Comparison of ENCODE assay signal across 8 cellular contexts in the genomic region with DNA sequence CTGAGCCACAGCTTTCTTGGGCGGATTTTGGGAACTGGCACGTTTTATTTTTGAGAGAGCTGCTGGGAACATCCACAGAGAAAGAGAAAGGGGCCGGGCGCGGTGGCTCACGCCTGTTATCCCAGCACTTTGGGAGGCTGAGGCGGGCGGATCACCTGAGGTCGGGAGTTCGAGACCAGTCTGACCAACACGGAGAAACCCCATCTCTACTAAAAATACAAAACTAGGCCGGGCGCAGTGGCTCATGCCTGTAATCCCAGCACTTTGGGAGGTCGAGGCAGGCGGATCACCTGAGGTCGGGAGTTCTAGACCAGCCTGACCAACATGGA. TPM values are rescaled to one million over a fixed set of nuclear protein-coding genes. Genes with fewer than 3 reads are reported as not detected.
DNase-seq lines count a peak whose midpoint lies in the region; ATAC-seq and TF ChIP-seq lines count a peak whose summit lies in the region.
"Not testable (repeated sequence)": the region's sequence is repeated elsewhere in the genome, so short reads cannot be mapped to it uniquely, and the experiment has no call there.

No MANE protein-coding gene starts in this region.

- in situ Hi-C loops in mammary epithelial cell (cut with MboI; ENCODE audit: low sequenced_read_pairs in 2 of 2): not testable (repeated sequence)

- H4K8ac ChIP-seq in mesenchymal stem cell (ENCODE audit: low read length): peak overlapping the region; percentile 0

- H3K4me1 Mint-ChIP-seq in Calu3 (ENCODE audit: low read depth, unreplicated experiment): peaks cover 35% of the 10 kb centered on the region
- H3K4me1 Mint-ChIP-seq in activated CD8-positive, alpha-beta T cell treated with anti-CD3 and anti-CD28 coated beads for 36 hours (ENCODE audit: low read depth): peaks cover 11% of the 10 kb centered on the region

- H3K4me2 ChIP-seq in MM.1S (ENCODE audit: low read depth, low read length): peak overlapping the region; percentile 98
- H3K4me2 ChIP-seq in mammary epithelial cell (ENCODE audit: insufficient read depth, low read depth, low read length): peak overlapping the region; percentile 98
- peak overlapping the region; percentile 95 for H3K4me2 ChIP-seq in mesenchymal stem cell (ENCODE audit: low read length, poor library complexity, severe bottlenecking)

- H3K27ac ChIP-seq in MM.1S (ENCODE audit: low read length) (peak overlapping the region; percentile 83; the same call in 1 of the 2 replicates), rectal smooth muscle tissue (ENCODE audit: low read depth, low read length) (peak overlapping the region; percentile 89), upper lobe of right lung (peak overlapping the region; percentile 90)
- not testable (repeated sequence) for H3K27ac ChIP-seq in mammary epithelial cell (ENCODE audit: insufficient read depth, low read depth, low read length); mesenchymal stem cell (ENCODE audit: low read length, poor library complexity, severe bottlenecking)

- not testable (repeated sequence) for H3K9ac ChIP-seq in MM.1S (ENCODE audit: low read length); mammary epithelial cell (ENCODE audit: insufficient read depth, low read length); rectal smooth muscle tissue (ENCODE audit: low read length)
- H3K9ac ChIP-seq in mesenchymal stem cell (ENCODE audit: low read length): peak overlapping the region; percentile 83

- H3K18ac ChIP-seq in mesenchymal stem cell (ENCODE audit: low read depth in 1 of 2, low read length in 2 of 2): peak overlapping the region in 1 of 2 experiments; percentile 85

- H3K36me3 Mint-ChIP-seq in Calu3 (ENCODE audit: insufficient read depth, unreplicated experiment): peaks cover 51% of the 10 kb centered on the region
- H3K36me3 Mint-ChIP-seq in activated CD8-positive, alpha-beta T cell treated with anti-CD3 and anti-CD28 coated beads for 36 hours (ENCODE audit: low read depth): peaks cover 30% of the 10 kb centered on the region

- H3K27me3 ChIP-seq in MM.1S (replicated peaks; ENCODE audit: insufficient read depth, low read length); mammary epithelial cell (ENCODE audit: insufficient read depth, low read length); mesenchymal stem cell (ENCODE audit: control insufficient read depth in 1 of 2, insufficient read depth in 1 of 2, low read length in 2 of 2); rectal smooth muscle tissue (ENCODE audit: control insufficient read depth, insufficient read depth, low read length); upper lobe of right lung: not testable (repeated sequence)

- H3K9me3 Mint-ChIP-seq in Calu3 (ENCODE audit: low read depth, unreplicated experiment); activated CD8-positive, alpha-beta T cell treated with anti-CD3 and anti-CD28 coated beads for 36 hours: not testable (repeated sequence)

- DNase-seq in Calu3; MM.1S; activated CD8-positive, alpha-beta T cell treated with anti-CD3 and anti-CD28 coated beads for 36 hours; mammary epithelial cell; fibroblast of the aortic adventitia (ENCODE audit: low read depth); mesenchymal stem cell; upper lobe of right lung: not testable (repeated sequence)

- ATAC-seq in activated CD8-positive, alpha-beta T cell treated with anti-CD3 and anti-CD28 coated beads for 36 hours; upper lobe of right lung: not testable (repeated sequence)

- CTCF ChIA-PET in Calu3 (lab: Charles Lee); mammary epithelial cell (lab: Charles Lee; ENCODE audit: low non-redundant PET): not testable (repeated sequence)
- CTCF ChIA-PET in activated CD8-positive, alpha-beta T cell treated with anti-CD3 and anti-CD28 coated beads for 36 hours (lab: Charles Lee): interaction anchor here (1.5 kb wide), 1 partner anchor 52 kb away, joined by 5 read pairs; the partner anchor contains the start of gene DRG1

- not testable (repeated sequence) for H3K36me3 ChIP-seq in MM.1S (replicated peaks; ENCODE audit: insufficient read depth, low read length); mammary epithelial cell (ENCODE audit: insufficient read depth, low read length); rectal smooth muscle tissue (ENCODE audit: control insufficient read depth, insufficient read depth, low read length); upper lobe of right lung
- peaks cover 3 to 12% of the 10 kb centered on the region in 2 experiments for H3K36me3 ChIP-seq in mesenchymal stem cell (ENCODE audit: control insufficient read depth in 1 of 2, insufficient read depth in 2 of 2, low read depth in 1 of 2, low read length in 2 of 2)

- not testable (repeated sequence) for TF ChIP-seq CTCF in Calu3 (IDR thresholded peaks at IDR 0.05; ENCODE audit: unreplicated experiment); MM.1S (IDR thresholded peaks at IDR 0.05; ENCODE audit: low read length); activated CD8-positive, alpha-beta T cell treated with anti-CD3 and anti-CD28 coated beads for 36 hours (IDR thresholded peaks at IDR 0.05); mammary epithelial cell (conservative IDR thresholded peaks at IDR 0.05 in 1 of 2, IDR thresholded peaks at IDR 0.05 in 1 of 2; ENCODE audit: extremely low read depth in 1 of 2, insufficient read depth in 1 of 2, low read depth in 1 of 2, low read length in 2 of 2); fibroblast of the aortic adventitia (IDR thresholded peaks at IDR 0.05; ENCODE audit: insufficient read depth, low read length); upper lobe of right lung (IDR thresholded peaks at IDR 0.05)

- not testable (repeated sequence) for H3K4me3 ChIP-seq in MM.1S (ENCODE audit: low read length); mammary epithelial cell (replicated peaks in 1 of 3; ENCODE audit: insufficient read depth in 1 of 3, low read depth in 2 of 3, low read length in 3 of 3)
- peak overlapping the region; percentile 71 for H3K4me3 ChIP-seq in fibroblast of the aortic adventitia (ENCODE audit: low read depth, low read length)
- peak overlapping the region in 1 of 2 experiments; percentile 82 for H3K4me3 ChIP-seq in mesenchymal stem cell (ENCODE audit: insufficient read depth in 1 of 2, low read depth in 1 of 2, low read length in 2 of 2)
- H3K4me3 ChIP-seq in rectal smooth muscle tissue (ENCODE audit: low read length): peak overlapping the region; percentile 86
- H3K4me3 ChIP-seq in upper lobe of right lung: peak overlapping the region; percentile 75

- not testable (repeated sequence) for H3K9me3 ChIP-seq in MM.1S (replicated peaks; ENCODE audit: insufficient read depth, low read length); mammary epithelial cell (replicated peaks; ENCODE audit: insufficient read depth, low read length); mesenchymal stem cell (ENCODE audit: control insufficient read depth, low read length); upper lobe of right lung

- POLR2A ChIA-PET in activated CD8-positive, alpha-beta T cell treated with anti-CD3 and anti-CD28 coated beads for 36 hours (lab: Charles Lee): interaction anchor here (0.7 to 2.7 kb wide), 5 partner anchors 10 to 137 kb away, joined by 3 to 23 read pairs (median 5); partner anchors contain the start of gene DRG1

- not testable (repeated sequence) for H3K14ac ChIP-seq in mesenchymal stem cell (ENCODE audit: low read length in 2 of 2)

- peaks cover 21% of the 10 kb centered on the region for H3K79me2 ChIP-seq in MM.1S (ENCODE audit: low read length)
- H3K79me2 ChIP-seq in mammary epithelial cell (ENCODE audit: insufficient read depth, low read length): not testable (repeated sequence)

- peak overlapping the region; percentile 81 for H3K4me3 Mint-ChIP-seq in Calu3 (ENCODE audit: low read depth, unreplicated experiment)
- H3K4me3 Mint-ChIP-seq in activated CD8-positive, alpha-beta T cell treated with anti-CD3 and anti-CD28 coated beads for 36 hours: peak overlapping the region; percentile 94

- H3K4ac ChIP-seq in mesenchymal stem cell (ENCODE audit: low read depth in 1 of 2, low read length in 2 of 2): not testable (repeated sequence)

- not testable (repeated sequence) for H2BK15ac ChIP-seq in mesenchymal stem cell (ENCODE audit: low read depth, poor library complexity, severe bottlenecking)

- H3K23ac ChIP-seq in mesenchymal stem cell (ENCODE audit: low read length in 2 of 2): not testable (repeated sequence)

- peaks cover 19% of the 10 kb centered on the region for H3F3A ChIP-seq in MM.1S (ENCODE audit: insufficient read depth, low read length)

- 76% methylated on average over 9 of the region's 16 CpGs for WGBS in mammary epithelial cell (ENCODE audit: low coverage, missing lambda C conversion rate)
- WGBS in mesenchymal stem cell: 95% methylated on average over 16 of the region's 16 CpGs

- intact Hi-C loops in Calu3 (cut with micrococcal nuclease; ENCODE audit: unreplicated experiment); mammary epithelial cell (cut with micrococcal nuclease); upper lobe of right lung (cut with DNase I): not testable (repeated sequence)
- intact Hi-C loops in activated CD8-positive, alpha-beta T cell treated with anti-CD3 and anti-CD28 coated beads for 36 hours (cut with micrococcal nuclease): loop anchor here (5.0 kb wide), 1 partner anchor 284 kb away; no protein-coding TSS in a partner anchor

- H2BK5ac ChIP-seq in mesenchymal stem cell (ENCODE audit: low read depth, low read length, poor library complexity, severe bottlenecking): not testable (repeated sequence)

- H2AFZ ChIP-seq in MM.1S (ENCODE audit: low read length) (peak overlapping the region; percentile 81), mammary epithelial cell (ENCODE audit: low read depth, low read length) (peak overlapping the region; percentile 84)
- H2AFZ ChIP-seq in mesenchymal stem cell (ENCODE audit: low read depth, low read length): not testable (repeated sequence)

- H3K27me3 Mint-ChIP-seq in Calu3 (ENCODE audit: unreplicated experiment); activated CD8-positive, alpha-beta T cell treated with anti-CD3 and anti-CD28 coated beads for 36 hours: not testable (repeated sequence)

- not testable (repeated sequence) for H4K20me1 ChIP-seq in MM.1S (ENCODE audit: insufficient read depth, low read length); mammary epithelial cell (ENCODE audit: insufficient read depth, low read length)

- peak overlapping the region; percentile 63 for H3K27ac Mint-ChIP-seq in Calu3 (ENCODE audit: unreplicated experiment)
- peak overlapping the region; percentile 92 for H3K27ac Mint-ChIP-seq in activated CD8-positive, alpha-beta T cell treated with anti-CD3 and anti-CD28 coated beads for 36 hours

- not testable (repeated sequence) for H2BK120ac ChIP-seq in mesenchymal stem cell (ENCODE audit: low read depth, low read length)

- peaks cover 15% of the 10 kb centered on the region for H3K4me1 ChIP-seq in MM.1S (ENCODE audit: low read length)
- H3K4me1 ChIP-seq in mammary epithelial cell (ENCODE audit: insufficient read depth, low read length): peaks cover 38% of the 10 kb centered on the region
- peaks cover 32% of the 10 kb centered on the region for H3K4me1 ChIP-seq in mesenchymal stem cell (ENCODE audit: control insufficient read depth, insufficient read depth, low read depth, low read length)
- peaks cover 17% of the 10 kb centered on the region for H3K4me1 ChIP-seq in rectal smooth muscle tissue (ENCODE audit: control insufficient read depth, insufficient read depth, low read length)
- H3K4me1 ChIP-seq in upper lobe of right lung: peaks cover 28% of the 10 kb centered on the region

- H3K79me1 ChIP-seq in mesenchymal stem cell (replicated peaks; ENCODE audit: low read length, poor library complexity, severe bottlenecking): not testable (repeated sequence)

- not testable (repeated sequence) for H2BK12ac ChIP-seq in mesenchymal stem cell (ENCODE audit: low read length in 2 of 2)

- not testable (repeated sequence) for H3K9me2 ChIP-seq in MM.1S (replicated peaks; ENCODE audit: insufficient read depth, low read length)

- BruUV-seq in Calu3 (replicated peaks; lab: Mats Ljungman, UMichigan); mammary epithelial cell (replicated peaks; lab: Mats Ljungman, UMichigan): not testable (repeated sequence)

- H2AK5ac ChIP-seq in mesenchymal stem cell (ENCODE audit: low read length, severe bottlenecking): peak overlapping the region; percentile 33

- not testable (repeated sequence) for H4K91ac ChIP-seq in mesenchymal stem cell (ENCODE audit: low read length)

- dilution Hi-C loops in mammary epithelial cell (cut with HindIII; ENCODE audit: low sequenced_read_pairs): not testable (repeated sequence)

RNA-seq across cellular contexts. Expression of gene PATZ1, which starts 1.8 kb away (rescaled TPM):
- total RNA-seq in Calu3 (2022): 35.0 and 35.5 TPM in 2 replicates
- total RNA-seq in activated CD8-positive, alpha-beta T cell treated with anti-CD3 and anti-CD28 coated beads for 36 hours: 10 to 100 TPM; 28.4 to 29.0 TPM
- 1 to 10 TPM; 7.2 to 8.3 TPM for total RNA-seq in mammary epithelial cell
- 4.7 TPM for polyA plus RNA-seq in mammary epithelial cell
- 13.1 TPM for polyA minus RNA-seq in mammary epithelial cell
- 14.3 and 16.1 TPM in 2 replicates for total RNA-seq in fibroblast of the aortic adventitia (ENCODE audit: low replicate concordance)
- polyA plus RNA-seq in mesenchymal stem cell (2013, experiment 1 of 2): 10.3 TPM
- polyA plus RNA-seq in mesenchymal stem cell (2013, experiment 2 of 2): 10.6 TPM
- 24.3 TPM for total RNA-seq in upper lobe of right lung

RNA-seq across cellular contexts. Expression of gene DRG1, which starts 51.4 kb away (rescaled TPM):
- total RNA-seq in Calu3 (2022) (68.8 and 75.2 TPM in 2 replicates), mammary epithelial cell (10 to 100 TPM; 64.8 to 65.3 TPM), fibroblast of the aortic adventitia (ENCODE audit: low replicate concordance) (74.3 and 89.4 TPM in 2 replicates), upper lobe of right lung (35.5 TPM)
- 100 to 1,000 TPM; 118 to 130 TPM for total RNA-seq in activated CD8-positive, alpha-beta T cell treated with anti-CD3 and anti-CD28 coated beads for 36 hours
- polyA plus RNA-seq in mammary epithelial cell: 67.0 TPM
- polyA minus RNA-seq in mammary epithelial cell: 56.5 TPM
- 44.1 TPM for polyA plus RNA-seq in mesenchymal stem cell (2013, experiment 1 of 2)
- 45.0 TPM for polyA plus RNA-seq in mesenchymal stem cell (2013, experiment 2 of 2)

RNA-seq across cellular contexts. Expression of gene PIK3IP1, which starts 55.7 kb away (rescaled TPM):
- 6.2 and 7.5 TPM in 2 replicates for total RNA-seq in Calu3 (2022)
- 10 to 100 TPM; 18.2 to 19.6 TPM for total RNA-seq in activated CD8-positive, alpha-beta T cell treated with anti-CD3 and anti-CD28 coated beads for 36 hours
- 10 to 100 TPM in 1 of 2 donors, 1 to 10 TPM in 1; 2.9 to 14.2 TPM for total RNA-seq in mammary epithelial cell
- 2.8 TPM for polyA plus RNA-seq in mammary epithelial cell
- polyA minus RNA-seq in mammary epithelial cell: 0.31 TPM
- 13.2 and 191 TPM in 2 replicates for total RNA-seq in fibroblast of the aortic adventitia (ENCODE audit: low replicate concordance)
- polyA plus RNA-seq in mesenchymal stem cell (2013, experiment 1 of 2): 28.6 TPM
- polyA plus RNA-seq in mesenchymal stem cell (2013, experiment 2 of 2): 29.9 TPM
- total RNA-seq in upper lobe of right lung: 56.4 TPM
